ENCODE assay signal across 8 cellular contexts in genomic region chr5:108748354-108749129, GRCh38. TPM values are rescaled to one million over a fixed set of nuclear protein-coding genes. Genes with fewer than 3 reads are reported as not detected.
DNase-seq lines count a peak whose midpoint lies in the region; ATAC-seq and FAIRE-seq lines count a peak whose summit lies in the region.

No MANE protein-coding gene starts in this region.

- FAIRE-seq in GM19239 (lab: Jason Lieb, UNC), result peak; percentile 100

- DNase-seq in GM19239 (ENCODE audit: insufficient read length, low spot score) (peak; percentile 68), NCI-H524 (lab: John Stamatoyannopoulos, UW) (peak; percentile 97 to 98), dedifferentiated amniotic fluid mesenchymal stem cell (ENCODE audit: extremely low spot score) (peak; percentile 99), left lobe of liver (ENCODE audit: low spot score) (peak; percentile 99)
- DNase-seq in activated CD4-positive, alpha-beta T cell treated with anti-CD3 and anti-CD28 coated beads, Interleukin-2, amount 50 U/mL, for 1 hour, result peak; percentile 96
- DNase-seq in stimulated activated CD4-positive, alpha-beta T cell treated with anti-CD3 and anti-CD28 coated beads, Interleukin-2, amount 100 ng/mL, for 4 hours (ENCODE audit: low read depth), result peak; percentile 97

- peak overlapping the region; percentile 90 to 98 (median 92) for H3K9ac ChIP-seq in BLaER1 treated with 17β-estradiol and CSF1 and Interleukin-3, amounts not matched to agents 10 nM and 100 nM

- no peaks in the 10 kb centered on the region for H3K36me3 ChIP-seq in BLaER1 treated with 17β-estradiol and CSF1 and Interleukin-3, amounts not matched to agents 10 nM and 100 nM

- ATAC-seq in HG03457 (IDR thresholded peaks at IDR 0.05; ENCODE audit: unreplicated experiment), result peak; percentile 96
- ATAC-seq in left lobe of liver, result peak; percentile 95

- peak overlapping the region; percentile 82 to 94 (median 91) for H3K4me2 ChIP-seq in BLaER1 treated with 17β-estradiol and CSF1 and Interleukin-3, amounts not matched to agents 10 nM and 100 nM

- H3K27me3 ChIP-seq in BLaER1 treated with 17β-estradiol and CSF1 and Interleukin-3, amounts not matched to agents 10 nM and 100 nM, result no peaks in the 10 kb centered on the region; a peak in 2 of 22 replicates

- H4K20me1 ChIP-seq in BLaER1 treated with 17β-estradiol and CSF1 and Interleukin-3, amounts not matched to agents 10 nM and 100 nM, result 0 out of 22 replicates have a peak, but pooled peaks cover 0 to 2% (median 0%) of the 10 kb centered on the region in 11 experiments

- H3K27ac ChIP-seq in BLaER1 treated with 17β-estradiol and CSF1 and Interleukin-3, amounts not matched to agents 10 nM and 100 nM, result peak overlapping the region; percentile 83 to 97 (median 90)

- H3K4me1 ChIP-seq in BLaER1 treated with 17β-estradiol and CSF1 and Interleukin-3, amounts not matched to agents 10 nM and 100 nM, result peaks cover 4 to 32% (median 15%) of the 10 kb centered on the region in 10 experiments; a peak in 18 of 20 replicates

- peak overlapping the region; percentile 63 to 94 (median 78) for H3K4me3 ChIP-seq in BLaER1 treated with 17β-estradiol and CSF1 and Interleukin-3, amounts not matched to agents 10 nM and 100 nM

- no peaks in the 10 kb centered on the region for H3K9me3 ChIP-seq in BLaER1 treated with 17β-estradiol and CSF1 and Interleukin-3, amounts not matched to agents 10 nM and 100 nM (replicated peaks in 1 of 11)

RNA-seq across cellular contexts. Expression of gene FER, which starts 0.8 kb away (rescaled TPM):
- 3.7 TPM for total RNA-seq in left lobe of liver

Comparison
In these comparisons a context has a peak if more than half of its experiments do, and no peak if none do; other contexts are left out.
1. Peak in every context shown above with its lines: DNase-seq, ATAC-seq, H3K4me3 ChIP-seq and H3K27ac ChIP-seq.